17 cellular contexts compared by ENCODE assay signal in genomic region chr10:69710008-69710905, GRCh38.
DNase-seq lines count a peak whose midpoint lies in the region; ATAC-seq and TF ChIP-seq lines count a peak whose summit lies in the region.
"Had no signal": no experiment of that assay in that cellular context is flagged by ENCODE, and none has a peak within 500 bp of the region (broad histone marks: within the 10 kb centered on the region; RNA-seq: fewer than 3 reads in every experiment).

No MANE protein-coding gene starts in this region.

- no peak overlapping the region for H3K14ac ChIP-seq in H9 (ENCODE audit: insufficient read depth, low read length)

- peaks cover 13 to 14% of the 10 kb centered on the region in 2 experiments for H3K9me3 Mint-ChIP-seq in H9

- WGBS in H9 (ENCODE audit: extremely low coverage, insufficient read length, low lambda C conversion rate) = no CpG with 5 or more reads among the region's 10 CpGs
- 76 to 86% methylated on average over 4 to 10 of the region's 10 CpGs for WGBS in transverse colon (ENCODE audit: low coverage in 1 of 2), 2 donors

- no peaks in the 10 kb centered on the region for H3K36me3 ChIP-seq in left lung
- H3K36me3 ChIP-seq in transverse colon = no peaks in the 10 kb centered on the region
- H3K36me3 ChIP-seq: HAP-1 had no signal

- no peak overlapping the region; the same call in 1 of the 2 replicates for H3K4ac ChIP-seq in H9 (ENCODE audit: low read depth, low read length)

- H3K4me2 ChIP-seq in H9 (ENCODE audit: insufficient read depth, insufficient read length, low read length) = no peak overlapping the region

- no peak overlapping the region for H2BK20ac ChIP-seq in H9 (ENCODE audit: low read depth, low read length, poor library complexity, severe bottlenecking)

- no peak overlapping the region for H3K23ac ChIP-seq in H9 (ENCODE audit: insufficient read length, low read depth, low read length)

- H3K4me1 ChIP-seq in H9 (ENCODE audit: insufficient read depth, low read length) (peaks cover 4% of the 10 kb centered on the region; the same call in 1 of the 2 replicates), left lung (no peaks in the 10 kb centered on the region), transverse colon (no peaks in the 10 kb centered on the region)
- H3K4me1 ChIP-seq: HAP-1 had no signal

- H3K27me3 ChIP-seq in H9 (ENCODE audit: insufficient read depth, low read length) (no peaks in the 10 kb centered on the region), left lung (no peaks in the 10 kb centered on the region), transverse colon (no peaks in the 10 kb centered on the region)

- no peaks in the 10 kb centered on the region for H3K79me2 ChIP-seq in H9 (ENCODE audit: insufficient read depth, low read length)

- no peak overlapping the region for H3K9ac ChIP-seq in H9 (ENCODE audit: extremely low read depth, insufficient read length, low read length)

- no peak for TF ChIP-seq POLR2A in transverse colon (IDR thresholded peaks at IDR 0.05)

- H2BK15ac ChIP-seq in H9 (ENCODE audit: low read depth, low read length) = no peak overlapping the region

- peak overlapping the region in 2 of 3 experiments; percentile 32 to 63; a peak in 3 of 7 replicates for H3K27ac Mint-ChIP-seq in H9

- H3K9me3 ChIP-seq in H9 (ENCODE audit: control insufficient read depth, low read depth, low read length) (no peaks in the 10 kb centered on the region), left lung (peaks cover 0 to 2% of the 10 kb centered on the region in 2 donors), transverse colon (no peaks in the 10 kb centered on the region)
- H3K9me3 ChIP-seq: HAP-1 had no signal

- H3K18ac ChIP-seq in H9 (ENCODE audit: insufficient read length, low read depth, low read length) = peak overlapping the region; percentile 53

- no peak overlapping the region for H3K4me3 ChIP-seq in left lung
- H3K4me3 ChIP-seq in transverse colon = no peak overlapping the region
- H3K4me3 ChIP-seq: HAP-1 had no signal

- H4K20me1 ChIP-seq in H9 (ENCODE audit: control insufficient read depth, insufficient read depth, insufficient read length) = no peaks in the 10 kb centered on the region

- no peaks in the 10 kb centered on the region for H3K79me1 ChIP-seq in H9 (ENCODE audit: insufficient read depth, low read depth, low read length, poor library complexity, severe bottlenecking)

- H3K56ac ChIP-seq in H9 (ENCODE audit: insufficient read length, low read depth, low read length) = no peak overlapping the region

- H2AK5ac ChIP-seq in H9 (ENCODE audit: insufficient read length, low read length) = no peak overlapping the region

- no peaks in the 10 kb centered on the region for H3K23me2 ChIP-seq in H9 (ENCODE audit: insufficient read length, low read depth, low read length, poor library complexity, severe bottlenecking)

- no peak for TF ChIP-seq EP300 in transverse colon (IDR thresholded peaks at IDR 0.05; ENCODE audit: low read depth)

- no peak overlapping the region for H4K5ac ChIP-seq in H9 (ENCODE audit: insufficient read length, low read depth, low read length)

- peaks cover 0 to 14% (median 2%) of the 10 kb centered on the region in 3 experiments; a peak in 5 of 7 replicates for H3K36me3 Mint-ChIP-seq in H9 (ENCODE audit: insufficient read depth in 1 of 3, low read depth in 3 of 3)
- H3K36me3 Mint-ChIP-seq: IgD-negative memory B cell had no signal

- no peak overlapping the region for H2BK12ac ChIP-seq in H9 (ENCODE audit: insufficient read length, low read depth, low read length)

- H2AFZ ChIP-seq in H9 (ENCODE audit: low read length) = peak overlapping the region; percentile 74

- H2BK5ac ChIP-seq in H9 (ENCODE audit: insufficient read length, low read length) = no peak overlapping the region

- H3K4me1 Mint-ChIP-seq in H9 = peaks cover 14 to 17% of the 10 kb centered on the region in 2 experiments
- H3K4me1 Mint-ChIP-seq: IgD-negative memory B cell had no signal

- H3K4me3 Mint-ChIP-seq in H9 = no peak overlapping the region
- H3K4me3 Mint-ChIP-seq: IgD-negative memory B cell had no signal

- peak overlapping the region; percentile 51 for H2BK120ac ChIP-seq in H9 (ENCODE audit: low read depth, low read length, poor library complexity, severe bottlenecking)

- in situ Hi-C loops in transverse colon (cut with MboI; ENCODE audit: low pct_ligation_motif_present in 1 of 4, low pct_unique_long_range_greater_than_20kb in 1 of 4, low sequenced_read_pairs in 3 of 4) = loop anchor here in 1 of 4 donors (10.0 kb wide), 1 partner anchor 55 kb away; no protein-coding TSS in a partner anchor

- peak; percentile 7 for DNase-seq in AG20443 (ENCODE audit: low spot score)
- DNase-seq in H9 = no peak
- no peak for DNase-seq in left lung
- DNase-seq in posterior vena cava (ENCODE audit: low spot score) = peak; percentile 41
- no peak for DNase-seq in transverse colon
- no peak for DNase-seq in NCI-H1092 treated with DMSO at 0.1 percent for 48 hours (lab: John Stamatoyannopoulos, UW)
- DNase-seq: GF-D8, Kasumi-1, MM.1S, NCI-H1105, NCI-H1694, NCI-H69, SHP77 treated with DMSO at 0.1 percent for 48 hours had no signal

- TF ChIP-seq CTCF in H9 (conservative IDR thresholded peaks at IDR 0.05) = no peak
- TF ChIP-seq CTCF in left lung (IDR thresholded peaks at IDR 0.05) = no peak
- no peak for TF ChIP-seq CTCF in transverse colon (IDR thresholded peaks at IDR 0.05)

- peak; percentile 87 for ATAC-seq in left lung
- ATAC-seq in GM21447 (IDR thresholded peaks at IDR 0.05; ENCODE audit: unreplicated experiment) = no peak
- no peak for ATAC-seq in HG02970 (IDR thresholded peaks at IDR 0.05; ENCODE audit: low FRiP score, unreplicated experiment)

- H4K91ac ChIP-seq in H9 (ENCODE audit: insufficient read length, low read depth, low read length) = no peak overlapping the region

- no peak overlapping the region for H4K8ac ChIP-seq in H9 (replicated peaks; ENCODE audit: insufficient read length, low read depth, low read length)

- H3T11ph ChIP-seq in H9 (ENCODE audit: low read length) = no peak overlapping the region

- intact Hi-C loops in left lung (cut with DNase I) (no loop called here), posterior vena cava (cut with DNase I) (loop anchor here in 1 of 2 donors (5.0 kb wide), 1 partner anchor 678 kb away; no protein-coding TSS in a partner anchor), transverse colon (cut with DNase I; ENCODE audit: low total_unique reads) (no loop called here)

- H3K27me3 Mint-ChIP-seq in H9 (ENCODE audit: low read depth) = peaks cover 26% of the 10 kb centered on the region

- H3K27ac ChIP-seq in H9 (ENCODE audit: insufficient read length, low read depth, low read length) (no peak overlapping the region), left lung (no peak overlapping the region), transverse colon (no peak overlapping the region)

Comparison
In these comparisons a context has a peak if more than half of its experiments do, and no peak if none do; other contexts are left out.
1. DNase-seq: peak in AG20443 (single experiment) and posterior vena cava (single experiment); none in H9 (single experiment), left lung (0 of 2), transverse colon (single experiment) and NCI-H1092 treated with DMSO at 0.1 percent for 48 hours (single experiment).